Comparison of ENCODE assay signal across 21 cellular contexts in genomic region chr10:71143610-71144009, GRCh38.
"Had no signal": no experiment of that assay in that cellular context is flagged by ENCODE, and none has a peak within 500 bp of the region (broad histone marks: within the 10 kb centered on the region; RNA-seq: fewer than 3 reads in every experiment).

No MANE protein-coding gene starts in this region.

- ATAC-seq: effector memory CD8-positive, alpha-beta T cell; mucosa of descending colon; natural killer cell treated with Interleukin-12 subunit alpha and Interleukin-12 subunit beta and Interleukin-15 and Interleukin-18, amount 100 ng/mL, for 72 hours; sciatic nerve; stimulated activated effector memory CD8-positive, alpha-beta T cell treated with anti-CD3 and anti-CD28 coated beads, Interleukin-12 subunit alpha, Interleukin-12 subunit beta, amount 100 ng/mL, for 72 hours had no signal

- H3K27ac Mint-ChIP-seq: effector memory CD8-positive, alpha-beta T cell; mesothelial cell of epicardium; naive B cell; natural killer cell treated with Interleukin-12 subunit alpha and Interleukin-12 subunit beta and Interleukin-15 and Interleukin-18, amount 100 ng/mL, for 72 hours; progenitor cell of endocrine pancreas; stimulated activated effector memory CD8-positive, alpha-beta T cell treated with anti-CD3 and anti-CD28 coated beads, Interleukin-12 subunit alpha, Interleukin-12 subunit beta, amount 100 ng/mL, for 72 hours had no signal

- H3K4me1 ChIP-seq: esophagus squamous epithelium, parathyroid adenoma, testis, transverse colon, vagina had no signal

- H3K4me1 Mint-ChIP-seq: naive B cell, neural crest cell had no signal

- H3K9me3 ChIP-seq: esophagus squamous epithelium, mucosa of descending colon, neutrophil, testis, transverse colon, vagina had no signal

- H3K4me3 ChIP-seq: esophagus squamous epithelium, mucosa of descending colon, testis, transverse colon, vagina had no signal

- DNase-seq: cortex of kidney; effector memory CD8-positive, alpha-beta T cell; erythroblast; esophagus squamous epithelium; mesenchymal stem cell; mucosa of descending colon; naive B cell; stimulated activated CD4-positive, alpha-beta T cell treated with anti-CD3 and anti-CD28 coated beads, Interleukin-2, amount 100 ng/mL, for 24 hours; stimulated activated CD4-positive, alpha-beta T cell treated with anti-CD3 and anti-CD28 coated beads, Interleukin-4, amount 100 ng/mL, for 24 hours; stimulated activated naive CD4-positive, alpha-beta T cell treated with Interleukin-2 at 50 U/mL for 16 hours; testis; transverse colon had no signal

- H3K36me3 Mint-ChIP-seq: mesothelial cell of epicardium; naive B cell; natural killer cell treated with Interleukin-12 subunit alpha and Interleukin-12 subunit beta and Interleukin-15 and Interleukin-18, amount 100 ng/mL, for 72 hours; stimulated activated effector memory CD8-positive, alpha-beta T cell treated with anti-CD3 and anti-CD28 coated beads, Interleukin-12 subunit alpha, Interleukin-12 subunit beta, amount 100 ng/mL, for 72 hours had no signal

- H3K4me3 Mint-ChIP-seq: effector memory CD8-positive, alpha-beta T cell; mesothelial cell of epicardium; naive B cell; natural killer cell treated with Interleukin-12 subunit alpha and Interleukin-12 subunit beta and Interleukin-15 and Interleukin-18, amount 100 ng/mL, for 72 hours; neural crest cell; stimulated activated effector memory CD8-positive, alpha-beta T cell treated with anti-CD3 and anti-CD28 coated beads, Interleukin-12 subunit alpha, Interleukin-12 subunit beta, amount 100 ng/mL, for 72 hours had no signal

- H3K27ac ChIP-seq: esophagus squamous epithelium, neutrophil, parathyroid adenoma, testis, transverse colon, vagina had no signal

- H3K36me3 ChIP-seq: esophagus squamous epithelium, neutrophil, transverse colon, vagina had no signal

- H3K9me3 Mint-ChIP-seq: effector memory CD8-positive, alpha-beta T cell; mesothelial cell of epicardium; naive B cell; natural killer cell treated with Interleukin-12 subunit alpha and Interleukin-12 subunit beta and Interleukin-15 and Interleukin-18, amount 100 ng/mL, for 72 hours; neural crest cell; stimulated activated effector memory CD8-positive, alpha-beta T cell treated with anti-CD3 and anti-CD28 coated beads, Interleukin-12 subunit alpha, Interleukin-12 subunit beta, amount 100 ng/mL, for 72 hours had no signal

- H3K27me3 ChIP-seq: testis, vagina had no signal

- H3K9ac ChIP-seq: parathyroid adenoma had no signal

- H3K79me2 ChIP-seq: parathyroid adenoma had no signal

- H2AFZ ChIP-seq: parathyroid adenoma had no signal
